Comparison of ENCODE assay signal across 10 cellular contexts in genomic region chr6:148677594-148678476, GRCh38.
DNase-seq lines count a peak whose midpoint lies in the region; ATAC-seq and TF ChIP-seq lines count a peak whose summit lies in the region.
"Had no signal": no experiment of that assay in that cellular context is flagged by ENCODE, and none has a peak within 500 bp of the region (broad histone marks: within the 10 kb centered on the region; RNA-seq: fewer than 3 reads in every experiment).

No MANE protein-coding gene starts in this region.

- intact Hi-C loops in left lung (cut with DNase I), result no loop called here
- intact Hi-C loops in lower leg skin (cut with DNase I; ENCODE audit: low total_unique reads), result no loop called here
- intact Hi-C loops in CD8-positive, alpha-beta T cell (cut with DNase I, micrococcal nuclease), result no loop called here

- no peaks in the 10 kb centered on the region for H3K36me3 Mint-ChIP-seq in CD8-positive, alpha-beta T cell

- H3K27ac ChIP-seq in left lung, result no peak overlapping the region
- no peak overlapping the region for H3K27ac ChIP-seq in CD8-positive, alpha-beta T cell (ENCODE audit: low read depth, low read length)

- POLR2A ChIA-PET in CD8-positive, alpha-beta T cell (lab: Charles Lee), result no interaction called here

- H3K4me3 ChIP-seq in left lung (no peak overlapping the region), lower leg skin (ENCODE audit: low read depth, poor library complexity, severe bottlenecking) (no peak overlapping the region)
- H3K4me3 ChIP-seq in CD8-positive, alpha-beta T cell (ENCODE audit: low read depth, low read length), result no peak overlapping the region

- no peak overlapping the region for H3K27ac Mint-ChIP-seq in CD8-positive, alpha-beta T cell

- H3K27me3 Mint-ChIP-seq in CD8-positive, alpha-beta T cell (ENCODE audit: low read depth), result peaks cover 15% of the 10 kb centered on the region

- H3K27me3 ChIP-seq in left lung, result no peaks in the 10 kb centered on the region
- no peaks in the 10 kb centered on the region for H3K27me3 ChIP-seq in CD8-positive, alpha-beta T cell (ENCODE audit: insufficient read depth, low read length)

- CTCF ChIA-PET in CD8-positive, alpha-beta T cell (lab: Charles Lee), result no interaction called here

- peaks cover 8% of the 10 kb centered on the region for H3K9me3 Mint-ChIP-seq in CD8-positive, alpha-beta T cell

- H3K36me3 ChIP-seq in left lung, result no peaks in the 10 kb centered on the region
- no peaks in the 10 kb centered on the region for H3K36me3 ChIP-seq in CD8-positive, alpha-beta T cell (ENCODE audit: insufficient read depth, low read length)

- TF ChIP-seq CTCF in left lung (IDR thresholded peaks at IDR 0.05) (no peak), lower leg skin (IDR thresholded peaks at IDR 0.05) (no peak)
- no peak for TF ChIP-seq CTCF in CD8-positive, alpha-beta T cell (IDR thresholded peaks at IDR 0.05)

- no peak overlapping the region for H3K4me3 Mint-ChIP-seq in CD8-positive, alpha-beta T cell

- H3K9me3 ChIP-seq in left lung, result peaks cover 0 to 5% of the 10 kb centered on the region in 2 donors
- no peaks in the 10 kb centered on the region for H3K9me3 ChIP-seq in CD8-positive, alpha-beta T cell (ENCODE audit: low read length)

- DNase-seq in left lung (no peak), lower leg skin (ENCODE audit: low spot score in 2 of 2) (no peak), globus pallidus (ENCODE audit: low spot score) (no peak)
- no peak for DNase-seq in activated CD8-positive, alpha-beta memory T cell treated with anti-CD3 and anti-CD28 coated beads for 24 hours
- no peak for DNase-seq in CD8-positive, alpha-beta T cell
- DNase-seq: cerebellar nuclear complex, hippocampal formation had no signal

- H3K4me1 Mint-ChIP-seq in CD8-positive, alpha-beta T cell (ENCODE audit: low read depth), result no peaks in the 10 kb centered on the region

- ATAC-seq in GM18873 (IDR thresholded peaks at IDR 0.05; ENCODE audit: low FRiP score, unreplicated experiment) (peak; percentile 70), HG02610 (IDR thresholded peaks at IDR 0.05; ENCODE audit: unreplicated experiment) (peak; percentile 82), HG03521 (IDR thresholded peaks at IDR 0.05; ENCODE audit: unreplicated experiment) (peak; percentile 80), left lung (peak; percentile 27)
- no peak for ATAC-seq in CD8-positive, alpha-beta T cell

- WGBS in lower leg skin, 2 donors, result 73 to 79% methylated on average over 8 of the region's 8 CpGs

- no peak for TF ChIP-seq POLR2A in lower leg skin (IDR thresholded peaks at IDR 0.05)

- no peaks in the 10 kb centered on the region for H3K4me1 ChIP-seq in left lung
- H3K4me1 ChIP-seq in CD8-positive, alpha-beta T cell (ENCODE audit: insufficient read depth, low read length), result no peaks in the 10 kb centered on the region
